21 cellular contexts compared by ENCODE assay signal in the genomic region with DNA sequence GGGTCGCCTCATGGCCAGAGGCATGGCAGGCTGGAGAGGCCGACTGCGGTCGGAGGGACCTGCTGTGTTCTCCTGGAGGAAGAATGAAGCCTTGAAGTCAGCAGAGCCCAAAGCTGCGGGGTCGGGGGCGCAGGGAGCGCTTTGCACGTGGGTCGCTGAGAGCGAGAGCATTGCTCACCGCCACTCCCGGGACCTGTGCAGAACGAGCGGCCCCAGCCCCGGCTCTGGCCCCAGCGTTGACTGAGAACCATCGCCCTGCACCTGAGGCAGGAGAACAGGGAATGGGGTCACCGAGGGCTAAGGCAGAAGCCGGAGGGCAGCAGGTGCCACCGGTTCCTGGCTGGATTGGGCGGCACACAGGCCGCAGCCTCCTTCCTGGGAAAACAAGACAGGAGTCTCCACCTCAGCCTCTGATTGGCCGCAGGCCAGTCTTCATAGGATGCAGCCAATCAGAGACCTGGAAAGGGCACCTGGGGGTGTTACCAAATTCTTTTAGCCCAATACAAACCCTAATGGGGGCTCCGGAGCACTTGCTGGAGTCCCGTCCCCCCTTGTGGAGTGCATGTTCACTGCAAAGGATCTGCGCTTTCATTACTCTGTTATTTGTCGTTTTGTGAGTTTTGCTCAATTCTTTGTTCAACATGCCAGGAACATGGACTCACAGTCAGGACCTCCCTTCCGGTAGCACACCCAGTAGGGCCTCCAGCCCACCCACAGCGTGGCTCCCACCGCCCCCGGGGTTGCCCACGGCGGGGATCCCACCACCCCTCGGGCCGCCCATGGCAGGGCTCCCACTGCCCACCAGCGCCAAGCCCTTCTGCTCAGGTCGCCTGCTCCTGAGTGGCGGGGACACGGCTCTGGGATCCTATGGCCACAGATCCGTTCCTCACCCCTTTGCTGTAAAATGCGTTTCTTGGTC. TPM values are rescaled to one million over a fixed set of nuclear protein-coding genes. Genes with fewer than 3 reads are reported as not detected.
A peak's percentile ranks its signal among the peaks of the same experiment; 100 is the strongest.
DNase-seq lines count a peak whose midpoint lies in the region; ATAC-seq and TF ChIP-seq lines count a peak whose summit lies in the region.
"Had no signal": no experiment of that assay in that cellular context is flagged by ENCODE, and none has a peak within 500 bp of the region (broad histone marks: within the 10 kb centered on the region; RNA-seq: fewer than 3 reads in every experiment).

No MANE protein-coding gene starts in this region.

- no peak for TF ChIP-seq CTCF in natural killer cell (IDR thresholded peaks at IDR 0.05)
- TF ChIP-seq CTCF in WTC11 (IDR thresholded peaks at IDR 0.05), result no peak
- no peak for TF ChIP-seq CTCF in mesothelial cell of epicardium (IDR thresholded peaks at IDR 0.05; ENCODE audit: unreplicated experiment)

- H3K36me3 ChIP-seq in iPS DF 6.9 (ENCODE audit: control insufficient read depth, insufficient read depth, low read length), result no peaks in the 10 kb centered on the region
- H3K36me3 ChIP-seq: esophagus squamous epithelium had no signal

- intact Hi-C loops in natural killer cell (cut with micrococcal nuclease), result no loop called here

- DNase-seq in natural killer cell treated with Interleukin-12 subunit alpha and Interleukin-12 subunit beta and Interleukin-15 and Interleukin-18, amount 100 ng/mL, for 72 hours (ENCODE audit: low spot score), result peak; percentile 59
- no peak for DNase-seq in natural killer cell
- DNase-seq in WTC11 (ENCODE audit: low spot score), result peak; percentile 54
- DNase-seq in iPS DF 6.9 (ENCODE audit: low read depth, low spot score), result peak; percentile 54
- no peak for DNase-seq in cerebellar nuclear complex (lab: John Stamatoyannopoulos, UW)
- DNase-seq in mesothelial cell of epicardium (ENCODE audit: low spot score in 2 of 2, unreplicated experiment in 2 of 2), result no peak
- DNase-seq in GM03348 (ENCODE audit: low spot score), result no peak
- DNase-seq: activated CD4-positive, alpha-beta T cell treated with anti-CD3 and anti-CD28 coated beads, Interleukin-2, amount 50 U/mL, for 48 hours; activated T-cell treated with anti-CD3 and anti-CD28 coated beads, Interleukin-2, amount 50 U/mL, for 1 hour; CD4-positive, alpha-beta memory T cell; DND-41; esophagus squamous epithelium; kidney glomerular epithelial cell; MV-4-11; NCI-H2081 treated with DMSO at 0.1 percent for 48 hours; stimulated activated CD4-positive, alpha-beta T cell treated with anti-CD3 and anti-CD28 coated beads, Interleukin-4, amount 100 ng/mL, for 1 hour had no signal

- H3K4me1 Mint-ChIP-seq in natural killer cell treated with Interleukin-12 subunit alpha and Interleukin-12 subunit beta and Interleukin-15 and Interleukin-18, amount 100 ng/mL, for 72 hours (ENCODE audit: low read depth in 2 of 2), result peaks cover 4 to 6% of the 10 kb centered on the region in 2 donors
- H3K4me1 Mint-ChIP-seq in natural killer cell, result peaks cover 11 to 14% of the 10 kb centered on the region in 2 donors
- H3K4me1 Mint-ChIP-seq in WTC11, result no peaks in the 10 kb centered on the region
- H3K4me1 Mint-ChIP-seq in mesothelial cell of epicardium, result no peaks in the 10 kb centered on the region

- no peak overlapping the region for H3K4me3 ChIP-seq in iPS DF 6.9 (ENCODE audit: low read length)
- H3K4me3 ChIP-seq: esophagus squamous epithelium had no signal

- H3K9me3 ChIP-seq in iPS DF 6.9 (ENCODE audit: control insufficient read depth, insufficient read depth, low read length), result no peaks in the 10 kb centered on the region
- H3K9me3 ChIP-seq: esophagus squamous epithelium had no signal

- WGBS in iPS DF 6.9 (ENCODE audit: insufficient coverage, insufficient read length), result no CpG with 5 or more reads among the region's 42 CpGs

- H3K27me3 ChIP-seq in iPS DF 6.9 (ENCODE audit: control insufficient read depth, insufficient read depth, low read length), result no peaks in the 10 kb centered on the region

- H3K27ac ChIP-seq in iPS DF 6.9 (ENCODE audit: low read length), result no peak overlapping the region
- H3K27ac ChIP-seq: esophagus squamous epithelium had no signal

- no peaks in the 10 kb centered on the region for H3K27me3 Mint-ChIP-seq in natural killer cell treated with Interleukin-12 subunit alpha and Interleukin-12 subunit beta and Interleukin-15 and Interleukin-18, amount 100 ng/mL, for 72 hours
- no peaks in the 10 kb centered on the region for H3K27me3 Mint-ChIP-seq in natural killer cell (ENCODE audit: low read depth in 2 of 2)
- peaks cover 3% of the 10 kb centered on the region; the same call in 1 of the 2 replicates for H3K27me3 Mint-ChIP-seq in WTC11 (ENCODE audit: low read depth)
- H3K27me3 Mint-ChIP-seq in mesothelial cell of epicardium (ENCODE audit: low read depth), result peaks cover 9% of the 10 kb centered on the region
- H3K27me3 Mint-ChIP-seq: activated naive CD4-positive, alpha-beta T cell treated with anti-CD3 and anti-CD28 coated beads, Interleukin-2, amount 50 U/mL, for 24 hours; CD4-positive, alpha-beta memory T cell had no signal

- CTCF ChIA-PET in WTC11 (lab: Charles Lee), result interaction anchor here (1.1 kb wide), 2 partner anchors 28 to 167 kb away, joined by 3 read pairs; no protein-coding TSS in a partner anchor

- no peaks in the 10 kb centered on the region for H3K36me3 Mint-ChIP-seq in natural killer cell treated with Interleukin-12 subunit alpha and Interleukin-12 subunit beta and Interleukin-15 and Interleukin-18, amount 100 ng/mL, for 72 hours
- H3K36me3 Mint-ChIP-seq in natural killer cell (no peaks in the 10 kb centered on the region), WTC11 (no peaks in the 10 kb centered on the region), mesothelial cell of epicardium (no peaks in the 10 kb centered on the region)
- H3K36me3 Mint-ChIP-seq: activated naive CD4-positive, alpha-beta T cell treated with anti-CD3 and anti-CD28 coated beads, Interleukin-2, amount 50 U/mL, for 24 hours; CD4-positive, alpha-beta memory T cell had no signal

- POLR2A ChIA-PET in WTC11 (lab: Charles Lee), result no interaction called here

- H3K27ac Mint-ChIP-seq in natural killer cell treated with Interleukin-12 subunit alpha and Interleukin-12 subunit beta and Interleukin-15 and Interleukin-18, amount 100 ng/mL, for 72 hours, result no peak overlapping the region
- H3K27ac Mint-ChIP-seq in natural killer cell (no peak overlapping the region), WTC11 (no peak overlapping the region), mesothelial cell of epicardium (no peak overlapping the region)
- H3K27ac Mint-ChIP-seq: activated naive CD4-positive, alpha-beta T cell treated with anti-CD3 and anti-CD28 coated beads, Interleukin-2, amount 50 U/mL, for 24 hours had no signal

- ATAC-seq in natural killer cell treated with Interleukin-12 subunit alpha and Interleukin-12 subunit beta and Interleukin-15 and Interleukin-18, amount 100 ng/mL, for 72 hours, result no peak
- no peak for ATAC-seq in natural killer cell
- peak; percentile 88 for ATAC-seq in WTC11
- ATAC-seq in GM18907 (IDR thresholded peaks at IDR 0.05; ENCODE audit: unreplicated experiment), result no peak

- no peaks in the 10 kb centered on the region for H3K9me3 Mint-ChIP-seq in natural killer cell treated with Interleukin-12 subunit alpha and Interleukin-12 subunit beta and Interleukin-15 and Interleukin-18, amount 100 ng/mL, for 72 hours
- H3K9me3 Mint-ChIP-seq in natural killer cell (no peaks in the 10 kb centered on the region), WTC11 (peaks cover 6% of the 10 kb centered on the region), mesothelial cell of epicardium (no peaks in the 10 kb centered on the region)
- H3K9me3 Mint-ChIP-seq: activated naive CD4-positive, alpha-beta T cell treated with anti-CD3 and anti-CD28 coated beads, Interleukin-2, amount 50 U/mL, for 24 hours; CD4-positive, alpha-beta memory T cell had no signal

- no peak overlapping the region for H3K4me3 Mint-ChIP-seq in natural killer cell treated with Interleukin-12 subunit alpha and Interleukin-12 subunit beta and Interleukin-15 and Interleukin-18, amount 100 ng/mL, for 72 hours
- no peak overlapping the region for H3K4me3 Mint-ChIP-seq in natural killer cell
- H3K4me3 Mint-ChIP-seq in WTC11, result no peak overlapping the region
- no peak overlapping the region for H3K4me3 Mint-ChIP-seq in mesothelial cell of epicardium
- H3K4me3 Mint-ChIP-seq: activated naive CD4-positive, alpha-beta T cell treated with anti-CD3 and anti-CD28 coated beads, Interleukin-2, amount 50 U/mL, for 24 hours; CD4-positive, alpha-beta memory T cell had no signal

- H3K4me1 ChIP-seq in iPS DF 6.9 (ENCODE audit: control insufficient read depth, insufficient read depth, low read length), result no peaks in the 10 kb centered on the region
- H3K4me1 ChIP-seq: esophagus squamous epithelium had no signal

TF ChIP-seq in WTC11, 78 proteins besides CTCF, POLR2A, EP300 and RAD21:
- no peak for TF ChIP-seq IRF2 (CRISPR knock-in tag; IDR thresholded peaks at IDR 0.05; ENCODE audit: borderline replicate concordance, low read depth)
- TF ChIP-seq ZNF263 (CRISPR knock-in tag; IDR thresholded peaks at IDR 0.05; ENCODE audit: low read depth), result no peak
- TF ChIP-seq, protein P1, sequence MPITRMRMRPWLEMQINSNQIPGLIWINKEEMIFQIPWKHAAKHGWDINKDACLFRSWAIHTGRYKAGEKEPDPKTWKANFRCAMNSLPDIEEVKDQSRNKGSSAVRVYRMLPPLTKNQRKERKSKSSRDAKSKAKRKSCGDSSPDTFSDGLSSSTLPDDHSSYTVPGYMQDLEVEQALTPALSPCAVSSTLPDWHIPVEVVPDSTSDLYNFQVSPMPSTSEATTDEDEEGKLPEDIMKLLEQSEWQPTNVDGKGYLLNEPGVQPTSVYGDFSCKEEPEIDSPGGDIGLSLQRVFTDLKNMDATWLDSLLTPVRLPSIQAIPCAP (CRISPR knock-in tag; IDR thresholded peaks at IDR 0.05), result no peak
- TF ChIP-seq, protein P2, sequence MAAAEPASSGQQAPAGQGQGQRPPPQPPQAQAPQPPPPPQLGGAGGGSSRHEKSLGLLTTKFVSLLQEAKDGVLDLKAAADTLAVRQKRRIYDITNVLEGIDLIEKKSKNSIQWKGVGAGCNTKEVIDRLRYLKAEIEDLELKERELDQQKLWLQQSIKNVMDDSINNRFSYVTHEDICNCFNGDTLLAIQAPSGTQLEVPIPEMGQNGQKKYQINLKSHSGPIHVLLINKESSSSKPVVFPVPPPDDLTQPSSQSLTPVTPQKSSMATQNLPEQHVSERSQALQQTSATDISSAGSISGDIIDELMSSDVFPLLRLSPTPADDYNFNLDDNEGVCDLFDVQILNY (CRISPR knock-in tag; IDR thresholded peaks at IDR 0.05), result no peak
- TF ChIP-seq NR3C1 (CRISPR knock-in tag; conservative IDR thresholded peaks at IDR 0.05; ENCODE audit: low read depth), result no peak
- TF ChIP-seq NFYB (CRISPR knock-in tag; conservative IDR thresholded peaks at IDR 0.05; ENCODE audit: low read depth), result peak; percentile 60; the same call in 1 of the 2 replicates

RNA-seq across cellular contexts. Expression of a gene that starts 24.7 kb away (rescaled TPM):
- total RNA-seq in natural killer cell treated with Interleukin-12 subunit alpha and Interleukin-12 subunit beta and Interleukin-15 and Interleukin-18, amount 100 ng/mL, for 72 hours, result not detected
- not detected for total RNA-seq in natural killer cell
- total RNA-seq in WTC11 (2021), result 0.04 to 0.05 TPM in 2 of 3 replicates, not detected in the other
- not detected in 3 replicates for total RNA-seq in mesothelial cell of epicardium
- total RNA-seq: bronchial epithelial cell; CD4-positive, alpha-beta memory T cell; esophagus squamous epithelium; omental fat pad; subcutaneous adipose tissue had no signal

RNA-seq across cellular contexts. Expression of a gene that starts 48.4 kb away (rescaled TPM):
- total RNA-seq in natural killer cell treated with Interleukin-12 subunit alpha and Interleukin-12 subunit beta and Interleukin-15 and Interleukin-18, amount 100 ng/mL, for 72 hours, result not detected
- total RNA-seq in natural killer cell (not detected), WTC11 (2021) (not detected in 3 replicates), mesothelial cell of epicardium (not detected in 3 replicates)
- total RNA-seq: bronchial epithelial cell; CD4-positive, alpha-beta memory T cell; esophagus squamous epithelium; omental fat pad; subcutaneous adipose tissue had no signal

Comparison
In these comparisons a context has a peak if more than half of its experiments do, and no peak if none do; other contexts are left out.
1. DNase-seq: peak in natural killer cell treated with Interleukin-12 subunit alpha and Interleukin-12 subunit beta and Interleukin-15 and Interleukin-18, amount 100 ng/mL, for 72 hours (single experiment), WTC11 (single experiment) and iPS DF 6.9 (single experiment); none in natural killer cell (single experiment), cerebellar nuclear complex (0 of 2), mesothelial cell of epicardium (0 of 2) and GM03348 (single experiment).